ENCODE assay signal across 12 cellular contexts in the genomic region with DNA sequence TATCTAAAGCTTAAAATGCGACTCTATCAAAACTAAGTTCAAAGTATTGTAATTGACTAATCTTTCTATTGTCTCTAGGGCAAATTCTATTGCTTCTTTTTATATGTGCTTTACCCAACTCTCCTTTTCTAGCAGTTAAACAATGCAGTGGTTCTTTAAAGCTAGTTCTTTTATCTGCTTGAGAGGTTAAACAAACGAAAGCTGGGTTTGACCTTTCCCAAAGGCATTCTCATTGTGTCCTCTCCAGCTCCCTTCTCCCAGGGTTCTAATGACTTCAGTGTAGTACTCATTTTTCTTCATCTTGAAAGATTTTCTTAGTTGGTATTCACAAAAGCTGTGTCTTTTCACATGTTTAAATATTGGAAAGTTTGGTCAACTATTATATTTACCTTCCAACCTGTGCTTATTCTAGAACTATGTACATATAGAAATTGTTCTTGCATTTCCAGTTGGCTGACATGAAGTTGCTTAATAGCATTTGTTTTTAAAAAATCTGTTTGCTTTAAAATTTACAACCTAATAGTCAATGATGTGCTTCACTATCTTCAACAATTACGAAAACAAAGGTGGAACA. TPM values are rescaled to one million over a fixed set of nuclear protein-coding genes. Genes with fewer than 3 reads are reported as not detected.
DNase-seq lines count a peak whose midpoint lies in the region; ATAC-seq and TF ChIP-seq lines count a peak whose summit lies in the region.
"Had no signal": no experiment of that assay in that cellular context is flagged by ENCODE, and none has a peak within 500 bp of the region (broad histone marks: within the 10 kb centered on the region; RNA-seq: fewer than 3 reads in every experiment).

No MANE protein-coding gene starts in this region.

- intact Hi-C loops in ovary (cut with DNase I) = no loop called here

- H3K9ac ChIP-seq in endodermal cell (ENCODE audit: extremely low read depth, low read length, poor library complexity, severe bottlenecking) = no peak overlapping the region

- H3K4me1 Mint-ChIP-seq in endodermal cell = peaks cover 15% of the 10 kb centered on the region

- WGBS in endodermal cell (ENCODE audit: insufficient coverage in 1 of 2, insufficient read length in 1 of 2), 2 experiments = 36% methylated on average over 2 to 3 of the region's 3 CpGs
- WGBS in ovary, 3 donors = 36 to 39% (median 37%) methylated on average over 3 of the region's 3 CpGs

- no peaks in the 10 kb centered on the region for H3K36me3 Mint-ChIP-seq in endodermal cell (ENCODE audit: low read depth)

- TF ChIP-seq CTCF in endodermal cell (conservative IDR thresholded peaks at IDR 0.05) (no peak), ovary (IDR thresholded peaks at IDR 0.05) (no peak)

- DNase-seq in NCI-H146 (lab: John Stamatoyannopoulos, UW) (peak; percentile 4), NCI-H146 treated with DMSO at 0.1 percent for 48 hours (lab: John Stamatoyannopoulos, UW; ENCODE audit: unreplicated experiment) (no peak), NCI-H748 (lab: John Stamatoyannopoulos, UW; ENCODE audit: unreplicated experiment) (peak; percentile 72), endodermal cell (no peak), ovary (no peak), NCI-H2196 (lab: John Stamatoyannopoulos, UW; ENCODE audit: unreplicated experiment) (no peak), HK-2 (ENCODE audit: unreplicated experiment) (no peak)
- DNase-seq: NCI-H510A treated with DMSO at 0.1 percent for 48 hours had no signal

- H3K4me3 Mint-ChIP-seq in endodermal cell = peak overlapping the region; percentile 68

- H3K4me1 ChIP-seq in endodermal cell (ENCODE audit: control insufficient read depth, insufficient read depth, low read length) (no peaks in the 10 kb centered on the region), ovary (ENCODE audit: insufficient read depth) (no peaks in the 10 kb centered on the region)

- no peak overlapping the region for H3K27ac Mint-ChIP-seq in endodermal cell
- H3K27ac Mint-ChIP-seq: stimulated activated naive CD8-positive, alpha-beta T cell treated with anti-CD3 and anti-CD28 coated beads, Interleukin-15, Interleukin-2, amounts not matched to agents 100 ng/mL and 50 ng/mL, for 24 hours had no signal

- no peak for ATAC-seq in HG02852 (IDR thresholded peaks at IDR 0.05; ENCODE audit: unreplicated experiment)
- ATAC-seq: GM12878, sciatic nerve had no signal

- TF ChIP-seq EP300 in ovary (IDR thresholded peaks at IDR 0.05) = no peak

- H3K27me3 ChIP-seq in endodermal cell (ENCODE audit: control insufficient read depth, insufficient read depth, low read length, poor library complexity, severe bottlenecking) (peaks cover 13% of the 10 kb centered on the region), ovary (no peaks in the 10 kb centered on the region)

- peak overlapping the region; percentile 77 for H3K4me3 ChIP-seq in endodermal cell (ENCODE audit: low read length)
- H3K4me3 ChIP-seq in ovary = peak overlapping the region; percentile 59
- H3K4me3 ChIP-seq: GM12878 had no signal

- H3K9me3 ChIP-seq in endodermal cell (ENCODE audit: control insufficient read depth, low read length) = no peaks in the 10 kb centered on the region
- H3K9me3 ChIP-seq in ovary = no peaks in the 10 kb centered on the region

- peaks cover 21% of the 10 kb centered on the region for H3K27me3 Mint-ChIP-seq in endodermal cell (ENCODE audit: insufficient read depth)

- H3K36me3 ChIP-seq in endodermal cell (ENCODE audit: control insufficient read depth, insufficient read depth, low read length) = no peaks in the 10 kb centered on the region
- H3K36me3 ChIP-seq in ovary = no peaks in the 10 kb centered on the region

- no peaks in the 10 kb centered on the region for H3K9me3 Mint-ChIP-seq in endodermal cell
- H3K9me3 Mint-ChIP-seq: stimulated activated naive CD8-positive, alpha-beta T cell treated with anti-CD3 and anti-CD28 coated beads, Interleukin-15, Interleukin-2, amounts not matched to agents 100 ng/mL and 50 ng/mL, for 24 hours had no signal

- TF ChIP-seq POLR2A in ovary (IDR thresholded peaks at IDR 0.05) = no peak

- no peak overlapping the region for H3K27ac ChIP-seq in endodermal cell (ENCODE audit: low read depth, low read length)
- no peak overlapping the region for H3K27ac ChIP-seq in ovary

RNA-seq across cellular contexts. Expression of gene WASF3, which starts 1.5 kb away (rescaled TPM):
- total RNA-seq in endodermal cell (10 to 100 TPM; 20.5 to 32.6 TPM), ovary (10 to 100 TPM; 12.0 to 37.1 (median 34.6) TPM)
- polyA plus RNA-seq in endodermal cell (2013, experiment 1 of 2) = 48.2 TPM
- polyA plus RNA-seq in endodermal cell (2013, experiment 2 of 2) = 43.5 TPM
- polyA plus RNA-seq in ovary = 10 to 100 TPM; 11.5 to 28.4 TPM

Comparison
In these comparisons a context has a peak if more than half of its experiments do, and no peak if none do; other contexts are left out.
1. DNase-seq: peak in NCI-H146 (single experiment) and NCI-H748 (single experiment); none in NCI-H146 treated with DMSO at 0.1 percent for 48 hours (single experiment), endodermal cell (single experiment), ovary (0 of 5), NCI-H2196 (single experiment) and HK-2 (single experiment).